ENCODE assay signal across 15 cellular contexts in genomic region chr2:45678791-45679348, GRCh38. TPM values are rescaled to one million over a fixed set of nuclear protein-coding genes. Genes with fewer than 3 reads are reported as not detected.
DNase-seq lines count a peak whose midpoint lies in the region; ATAC-seq lines count a peak whose summit lies in the region.
"Had no signal": no experiment of that assay in that cellular context is flagged by ENCODE, and none has a peak within 500 bp of the region (broad histone marks: within the 10 kb centered on the region; RNA-seq: fewer than 3 reads in every experiment).

No MANE protein-coding gene starts in this region.

- no peak overlapping the region for H3K9ac ChIP-seq in Karpas-422 (ENCODE audit: low read length)

- H3K36me3 ChIP-seq in Karpas-422 (ENCODE audit: insufficient read depth, low read length), result peaks cover 7% of the 10 kb centered on the region; the same call in 1 of the 2 replicates

- no peak overlapping the region for H2AFZ ChIP-seq in Karpas-422 (ENCODE audit: low read length)
- H2AFZ ChIP-seq: GM23338 had no signal

- in situ Hi-C loops in KBM-7 (cut with MboI; ENCODE audit: low pct_unique_long_range_greater_than_20kb, low sequenced_read_pairs), result no loop called here

- H3K27ac ChIP-seq in Karpas-422 (ENCODE audit: low read length), result peak overlapping the region; percentile 40
- H3K27ac ChIP-seq in angular gyrus (ENCODE audit: low read depth, low read length), result peak overlapping the region; percentile 72

- peaks cover 95% of the 10 kb centered on the region for H3K4me1 ChIP-seq in Karpas-422 (ENCODE audit: low read length)

- no peaks in the 10 kb centered on the region for H3K9me2 ChIP-seq in Karpas-422 (replicated peaks; ENCODE audit: insufficient read depth, low read length)

- ATAC-seq in GM19455 (IDR thresholded peaks at IDR 0.05; ENCODE audit: unreplicated experiment), result no peak
- ATAC-seq: GM23338 had no signal

- peaks cover 99% of the 10 kb centered on the region for H3K79me2 ChIP-seq in Karpas-422 (ENCODE audit: low read length)

- H4K20me1 ChIP-seq in Karpas-422 (ENCODE audit: insufficient read depth, low read depth, low read length), result peaks cover 17% of the 10 kb centered on the region; the same call in 1 of the 2 replicates

- DNase-seq in Karpas-422, result no peak
- DNase-seq in globus pallidus (ENCODE audit: low spot score), result peak; percentile 62
- peak; percentile 79 for DNase-seq in pons (ENCODE audit: low spot score)
- DNase-seq in KBM-7, result no peak
- no peak for DNase-seq in nucleus accumbens (lab: John Stamatoyannopoulos, UW)
- no peak for DNase-seq in MV-4-11 (lab: John Stamatoyannopoulos, UW)
- DNase-seq: ACHN; C1 segment of cervical spinal cord; Calu3; CD4-positive, alpha-beta T cell; DMS 273 treated with DMSO at 0.1 percent for 48 hours; H7 had no signal

- no peak overlapping the region for H3K4me3 ChIP-seq in Karpas-422 (ENCODE audit: low read length)
- H3K4me3 ChIP-seq: GM23338 had no signal

- H3K9me3 ChIP-seq in Karpas-422 (ENCODE audit: low read length), result no peaks in the 10 kb centered on the region

- no peak overlapping the region for H3K4me2 ChIP-seq in Karpas-422 (ENCODE audit: low read depth, low read length, poor library complexity, severe bottlenecking)
- H3K4me2 ChIP-seq: GM23338 had no signal

- no peaks in the 10 kb centered on the region for H3K27me3 ChIP-seq in Karpas-422 (ENCODE audit: low read length)

RNA-seq across cellular contexts. Expression of gene PRKCE, which starts 27.4 kb away (rescaled TPM):
- 61.8 and 94.7 TPM in 2 replicates for total RNA-seq in Karpas-422 (2014; rRNA removed; shearing (Covaris generic); ENCODE audit: low replicate concordance)

Comparison
In these comparisons a context has a peak if more than half of its experiments do, and no peak if none do; other contexts are left out.
1. DNase-seq: peak in globus pallidus (single experiment) and pons (single experiment); none in Karpas-422 (single experiment), KBM-7 (single experiment), nucleus accumbens (0 of 56) and MV-4-11 (single experiment).